6 cellular contexts compared by ENCODE assay signal in genomic region chr5:135707302-135707701, GRCh38.
"Had no signal": no experiment of that assay in that cellular context is flagged by ENCODE, and none has a peak within 500 bp of the region (broad histone marks: within the 10 kb centered on the region; RNA-seq: fewer than 3 reads in every experiment).

No MANE protein-coding gene starts in this region.

- H3K36me3 Mint-ChIP-seq: IgD-negative memory B cell had no signal

- H3K4me1 Mint-ChIP-seq: IgD-negative memory B cell had no signal

- H3K36me3 ChIP-seq: HAP-1 had no signal

- H3K9me3 Mint-ChIP-seq: GM23338 had no signal

- ATAC-seq: GM23338, HCT116, HepG2 had no signal

- H3K27ac Mint-ChIP-seq: GM23338, IgD-negative memory B cell had no signal

- H3K4me3 ChIP-seq: GM23338, HAP-1 had no signal

- H3K4me3 Mint-ChIP-seq: GM23338, IgD-negative memory B cell had no signal

- H3K9me3 ChIP-seq: HAP-1 had no signal

- H3K27ac ChIP-seq: HL-60 had no signal
